10 cellular contexts compared by ENCODE assay signal in genomic region chr3:12004741-12005513, GRCh38. TPM values are rescaled to one million over a fixed set of nuclear protein-coding genes. Genes with fewer than 3 reads are reported as not detected.
DNase-seq lines count a peak whose midpoint lies in the region; ATAC-seq and TF ChIP-seq lines count a peak whose summit lies in the region.
"Had no signal": no experiment of that assay in that cellular context is flagged by ENCODE, and none has a peak within 500 bp of the region (broad histone marks: within the 10 kb centered on the region; RNA-seq: fewer than 3 reads in every experiment).

No MANE protein-coding gene starts in this region.

- H3K4me3 Mint-ChIP-seq in activated CD4-positive, alpha-beta T cell treated with anti-CD3 and anti-CD28 coated beads for 36 hours = no peak overlapping the region

- H3K4me1 Mint-ChIP-seq in activated CD4-positive, alpha-beta T cell treated with anti-CD3 and anti-CD28 coated beads for 36 hours = no peaks in the 10 kb centered on the region
- H3K4me1 Mint-ChIP-seq: activated naive CD4-positive, alpha-beta T cell treated with anti-CD3 and anti-CD28 coated beads, Interleukin-2, amount 50 U/mL, for 24 hours had no signal

- H3K9ac ChIP-seq in iPS-15b (ENCODE audit: low read depth, low read length) = no peak overlapping the region

- intact Hi-C loops in activated CD4-positive, alpha-beta T cell treated with anti-CD3 and anti-CD28 coated beads for 36 hours (cut with DNase I, micrococcal nuclease) = loop anchor here in 1 of 2 experiments (10.0 kb wide), 1 partner anchor 480 kb away; the partner anchor contains the start of gene TSEN2
- intact Hi-C loops in spleen (cut with DNase I; ENCODE audit: low total_unique reads) = no loop called here

- H3K4me3 ChIP-seq in Peyer's patch (peak overlapping the region in 3 of 4 donors; percentile 12 to 51 (median 43)), iPS-15b (ENCODE audit: low read depth, low read length) (peak overlapping the region; percentile 72), spleen (peak overlapping the region in 7 of 8 donors; percentile 17 to 67 (median 27))

- TF ChIP-seq CTCF in Peyer's patch (IDR thresholded peaks at IDR 0.05) (no peak), spleen (IDR thresholded peaks at IDR 0.05 in 8 of 11, conservative IDR thresholded peaks at IDR 0.05 in 3 of 11) (no peak)

- ATAC-seq in activated CD4-positive, alpha-beta T cell treated with anti-CD3 and anti-CD28 coated beads for 36 hours = no peak
- ATAC-seq in GM21447 (IDR thresholded peaks at IDR 0.05; ENCODE audit: unreplicated experiment) (no peak), HG03354 (IDR thresholded peaks at IDR 0.05; ENCODE audit: poor library complexity, severe bottlenecking, unreplicated experiment) (no peak)

- no peak for TF ChIP-seq POLR2A in Peyer's patch (IDR thresholded peaks at IDR 0.05)
- no peak for TF ChIP-seq POLR2A in spleen (IDR thresholded peaks at IDR 0.05)

- no peaks in the 10 kb centered on the region for H3K9me3 Mint-ChIP-seq in activated CD4-positive, alpha-beta T cell treated with anti-CD3 and anti-CD28 coated beads for 36 hours (ENCODE audit: low read depth)
- H3K9me3 Mint-ChIP-seq: activated naive CD4-positive, alpha-beta T cell treated with anti-CD3 and anti-CD28 coated beads, Interleukin-2, amount 50 U/mL, for 24 hours had no signal

- H3K4me1 ChIP-seq in Peyer's patch (peaks cover 0 to 4% (median 0%) of the 10 kb centered on the region in 4 donors), iPS-15b (ENCODE audit: control insufficient read depth, insufficient read depth, low read length) (peaks cover 7% of the 10 kb centered on the region), spleen (peaks cover 0 to 13% (median 5%) of the 10 kb centered on the region in 6 donors)
- H3K4me1 ChIP-seq: right atrium auricular region had no signal

- no peaks in the 10 kb centered on the region for H3K36me3 Mint-ChIP-seq in activated CD4-positive, alpha-beta T cell treated with anti-CD3 and anti-CD28 coated beads for 36 hours (ENCODE audit: low read depth)
- H3K36me3 Mint-ChIP-seq: activated naive CD4-positive, alpha-beta T cell treated with anti-CD3 and anti-CD28 coated beads, Interleukin-2, amount 50 U/mL, for 24 hours had no signal

- no peak overlapping the region for H3K27ac Mint-ChIP-seq in activated CD4-positive, alpha-beta T cell treated with anti-CD3 and anti-CD28 coated beads for 36 hours
- H3K27ac Mint-ChIP-seq: activated naive CD4-positive, alpha-beta T cell treated with anti-CD3 and anti-CD28 coated beads, Interleukin-2, amount 50 U/mL, for 24 hours had no signal

- peaks cover 0 to 7% of the 10 kb centered on the region in 2 donors for H3K27me3 ChIP-seq in Peyer's patch
- H3K27me3 ChIP-seq in iPS-15b (ENCODE audit: control insufficient read depth, insufficient read depth, low read length) = peaks cover 20% of the 10 kb centered on the region
- peaks cover 0 to 80% (median 35%) of the 10 kb centered on the region in 7 donors for H3K27me3 ChIP-seq in spleen (replicated peaks in 1 of 7)

- H3K36me3 ChIP-seq in Peyer's patch = no peaks in the 10 kb centered on the region
- no peaks in the 10 kb centered on the region for H3K36me3 ChIP-seq in iPS-15b (ENCODE audit: control insufficient read depth, insufficient read depth, low read length)
- H3K36me3 ChIP-seq in spleen = no peaks in the 10 kb centered on the region
- H3K36me3 ChIP-seq: right atrium auricular region had no signal

- peaks cover 51% of the 10 kb centered on the region for H3K27me3 Mint-ChIP-seq in activated CD4-positive, alpha-beta T cell treated with anti-CD3 and anti-CD28 coated beads for 36 hours

- POLR2A ChIA-PET in activated CD4-positive, alpha-beta T cell treated with anti-CD3 and anti-CD28 coated beads for 36 hours (lab: Charles Lee) = no interaction called here

- no peak overlapping the region for H3K27ac ChIP-seq in Peyer's patch
- H3K27ac ChIP-seq in spleen = no peak overlapping the region
- H3K27ac ChIP-seq: right atrium auricular region had no signal

- WGBS in spleen, 5 donors = 6 to 14% (median 9%) methylated on average over 21 to 57 of the region's 57 CpGs

- no peaks in the 10 kb centered on the region for H3K9me3 ChIP-seq in Peyer's patch
- no peaks in the 10 kb centered on the region for H3K9me3 ChIP-seq in iPS-15b (ENCODE audit: control insufficient read depth, insufficient read depth, low read length)
- no peaks in the 10 kb centered on the region for H3K9me3 ChIP-seq in spleen
- H3K9me3 ChIP-seq: right atrium auricular region had no signal

- DNase-seq in activated CD4-positive, alpha-beta T cell treated with anti-CD3 and anti-CD28 coated beads for 36 hours = peak; percentile 11
- no peak for DNase-seq in activated CD4-positive, alpha-beta T cell treated with anti-CD3 and anti-CD28 coated beads for 1 hour
- DNase-seq in Peyer's patch (no peak), spleen (no peak)
- DNase-seq in activated CD4-positive, alpha-beta T cell treated with anti-CD3 and anti-CD28 coated beads, Interleukin-2, amount 50 U/mL, for 4 hours = no peak

- CTCF ChIA-PET in activated CD4-positive, alpha-beta T cell treated with anti-CD3 and anti-CD28 coated beads for 36 hours (lab: Charles Lee) = interaction anchor here (0.6 kb wide), 1 partner anchor 52 kb away, joined by 3 read pairs; no protein-coding TSS in a partner anchor

RNA-seq across cellular contexts. Expression of gene SYN2, which starts 0.7 kb away (rescaled TPM):
- total RNA-seq in activated CD4-positive, alpha-beta T cell treated with anti-CD3 and anti-CD28 coated beads for 36 hours = under 1 TPM; 0.18 TPM
- total RNA-seq in Peyer's patch = 1 to 10 TPM in 1 of 4 donors, under 1 TPM in 1, not detected in 2; 0.95 to 3.5 TPM
- total RNA-seq in spleen = 1 to 10 TPM; 1.0 to 5.4 (median 3.2) TPM
- polyA plus RNA-seq in spleen = under 1 TPM; 0.46 to 0.77 (median 0.65) TPM
